8 cellular contexts compared by ENCODE assay signal in the genomic region with DNA sequence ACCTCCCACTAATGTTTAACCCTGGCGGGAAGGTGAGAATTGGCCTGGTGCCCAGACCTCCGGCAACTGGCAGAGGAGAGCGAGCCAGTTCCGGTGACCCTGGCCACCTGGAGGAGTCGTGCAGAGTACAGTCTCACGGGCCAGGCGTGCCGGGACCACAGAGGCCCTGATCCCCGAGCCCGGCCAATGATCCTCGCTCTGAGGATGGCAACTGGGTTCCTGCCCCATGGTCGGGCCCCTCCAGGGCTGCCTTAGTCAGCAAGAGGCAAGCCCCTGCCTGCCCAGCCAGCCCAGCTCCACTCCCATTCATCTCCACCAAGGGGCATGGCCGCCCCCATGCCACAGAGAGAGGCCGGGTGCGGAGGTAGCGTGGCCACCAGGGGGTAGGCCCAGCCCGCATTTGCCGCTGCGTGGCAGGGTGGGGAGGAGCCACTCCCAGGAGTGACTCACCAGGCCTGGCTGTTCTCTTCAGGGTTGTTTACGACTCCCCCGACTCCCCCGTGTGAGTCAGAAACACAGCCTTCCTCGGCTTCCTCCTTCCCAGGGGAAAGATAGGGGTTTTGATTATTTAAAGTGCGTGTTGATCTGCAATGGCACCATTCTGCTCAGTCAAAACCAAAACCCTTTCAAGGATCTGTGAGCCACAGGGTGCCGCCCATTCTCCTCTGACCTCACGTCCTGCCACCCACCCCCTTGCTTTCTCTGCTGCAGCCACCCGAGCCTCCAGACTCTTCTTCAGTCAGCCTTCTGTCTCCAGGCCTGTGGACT. TPM values are rescaled to one million over a fixed set of nuclear protein-coding genes. Genes with fewer than 3 reads are reported as not detected.
DNase-seq lines count a peak whose midpoint lies in the region; ATAC-seq and TF ChIP-seq lines count a peak whose summit lies in the region.

A gene with protein sequence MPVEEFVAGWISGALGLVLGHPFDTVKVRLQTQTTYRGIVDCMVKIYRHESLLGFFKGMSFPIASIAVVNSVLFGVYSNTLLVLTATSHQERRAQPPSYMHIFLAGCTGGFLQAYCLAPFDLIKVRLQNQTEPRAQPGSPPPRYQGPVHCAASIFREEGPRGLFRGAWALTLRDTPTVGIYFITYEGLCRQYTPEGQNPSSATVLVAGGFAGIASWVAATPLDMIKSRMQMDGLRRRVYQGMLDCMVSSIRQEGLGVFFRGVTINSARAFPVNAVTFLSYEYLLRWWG (minus strand): TSS at position 611 of the 768 bp plus-strand sequence. CDS start 695 bp downstream, outside the sequence.

- no peaks in the 10 kb centered on the region for H3K27me3 ChIP-seq in GM23248 (replicated peaks; ENCODE audit: insufficient read depth)
- no peaks in the 10 kb centered on the region for H3K27me3 ChIP-seq in Peyer's patch
- no peaks in the 10 kb centered on the region for H3K27me3 ChIP-seq in esophagus squamous epithelium

- H3K4me1 ChIP-seq in GM23248 (ENCODE audit: insufficient read depth): peaks cover 30% of the 10 kb centered on the region
- peaks cover 12 to 77% (median 21%) of the 10 kb centered on the region in 4 donors for H3K4me1 ChIP-seq in Peyer's patch
- H3K4me1 ChIP-seq in esophagus squamous epithelium: peaks cover 34 to 83% (median 59%) of the 10 kb centered on the region in 3 donors

- no peaks in the 10 kb centered on the region for H3K9me3 ChIP-seq in GM23248 (ENCODE audit: low read depth)
- H3K9me3 ChIP-seq in KOPT-K1 (ENCODE audit: insufficient read depth, low read length, poor library complexity, severe bottlenecking): no peaks in the 10 kb centered on the region
- H3K9me3 ChIP-seq in Peyer's patch: no peaks in the 10 kb centered on the region
- no peaks in the 10 kb centered on the region for H3K9me3 ChIP-seq in esophagus squamous epithelium

- peak within 1 kb of the TSS; percentile 99 for H3K27ac ChIP-seq in GM23248
- peak within 1 kb of the TSS; percentile 82 for H3K27ac ChIP-seq in KOPT-K1 (ENCODE audit: low read depth, low read length, poor library complexity, severe bottlenecking)
- H3K27ac ChIP-seq in Peyer's patch: peak within 1 kb of the TSS; percentile 97 to 99 (median 98)
- H3K27ac ChIP-seq in esophagus squamous epithelium: peak within 1 kb of the TSS; percentile 95 to 99 (median 98)

- no peaks in the 10 kb centered on the region for H3K9me3 Mint-ChIP-seq in activated T-cell treated with anti-CD3 and anti-CD28 coated beads, Interleukin-2, amount 50 U/mL, for 4 hours
- no peaks in the 10 kb centered on the region for H3K9me3 Mint-ChIP-seq in natural killer cell

- TF ChIP-seq CTCF in Peyer's patch (IDR thresholded peaks at IDR 0.05): peak; percentile 77 to 99 (median 97)
- TF ChIP-seq CTCF in esophagus squamous epithelium (IDR thresholded peaks at IDR 0.05): peak; percentile 73 to 98 (median 96)
- peak; percentile 83 for TF ChIP-seq CTCF in natural killer cell (IDR thresholded peaks at IDR 0.05)

- no peaks in the 10 kb centered on the region for H3K36me3 Mint-ChIP-seq in activated T-cell treated with anti-CD3 and anti-CD28 coated beads, Interleukin-2, amount 50 U/mL, for 4 hours (ENCODE audit: insufficient read depth)
- no peaks in the 10 kb centered on the region for H3K36me3 Mint-ChIP-seq in natural killer cell

- H3K4me2 ChIP-seq in GM23248 (ENCODE audit: unreplicated experiment): peak within 1 kb of the TSS; percentile 88

- H3K4me3 ChIP-seq in GM23248 (peak within 1 kb of the TSS; percentile 67), Peyer's patch (peak within 1 kb of the TSS; percentile 40 to 62 (median 52)), esophagus squamous epithelium (peak within 1 kb of the TSS; percentile 23 to 68 (median 46))

- in situ Hi-C loops in GM23248 (cut with MboI): no loop called here

- H4K20me1 ChIP-seq in GM23248 (ENCODE audit: insufficient read depth): no peaks in the 10 kb centered on the region

- intact Hi-C loops in esophagus squamous epithelium (cut with DNase I) (loop anchor here (5.0 kb wide), 1 partner anchor 35 kb away; no protein-coding TSS in a partner anchor), natural killer cell (cut with micrococcal nuclease) (loop anchor here (1.0 kb wide), 4 partner anchors 34 to 128 kb away; no protein-coding TSS in a partner anchor)

- no peaks in the 10 kb centered on the region for H3K9me2 ChIP-seq in GM23248 (ENCODE audit: insufficient read depth)

- TF ChIP-seq POLR2A in Peyer's patch (IDR thresholded peaks at IDR 0.05): peak; percentile 17 to 73
- peak in 3 of 4 donors; percentile 38 to 76 (median 59) for TF ChIP-seq POLR2A in esophagus squamous epithelium (IDR thresholded peaks at IDR 0.05)

- peak; percentile 89 to 90 for ATAC-seq in activated T-cell treated with anti-CD3 and anti-CD28 coated beads, Interleukin-2, amount 50 U/mL, for 4 hours
- ATAC-seq in natural killer cell: peak; percentile 75 to 89 (median 79)

- peaks cover 28% of the 10 kb centered on the region for H3F3A ChIP-seq in GM23248 (ENCODE audit: insufficient read depth)

- peak within 1 kb of the TSS; percentile 85 for H3K4me3 Mint-ChIP-seq in activated T-cell treated with anti-CD3 and anti-CD28 coated beads, Interleukin-2, amount 50 U/mL, for 4 hours
- peak within 1 kb of the TSS; percentile 89 for H3K4me3 Mint-ChIP-seq in natural killer cell

- peaks cover 34% of the 10 kb centered on the region for H3K79me2 ChIP-seq in GM23248 (ENCODE audit: insufficient read depth)

- H3K4me1 Mint-ChIP-seq in activated T-cell treated with anti-CD3 and anti-CD28 coated beads, Interleukin-2, amount 50 U/mL, for 4 hours (ENCODE audit: low read depth): peaks cover 49% of the 10 kb centered on the region
- peaks cover 39 to 56% of the 10 kb centered on the region in 2 donors for H3K4me1 Mint-ChIP-seq in natural killer cell

- DNase-seq in EL (peak; percentile 99), GM23248 (peak; percentile 99), Peyer's patch (peak; percentile 89 to 96 (median 94)), esophagus squamous epithelium (lab: John Stamatoyannopoulos, UW) (peak; percentile 68), natural killer cell (peak; percentile 90)
- peak; percentile 93 for DNase-seq in activated T-cell treated with anti-CD3 and anti-CD28 coated beads, Interleukin-2, amount 50 U/mL, for 4 hours
- peak; percentile 85 to 98 (median 88) for DNase-seq in stimulated activated naive CD4-positive, alpha-beta T cell (lab: John Stamatoyannopoulos, UW)

- H2AFZ ChIP-seq in GM23248: peak within 1 kb of the TSS; percentile 50

- peak within 1 kb of the TSS; percentile 99 for H3K27ac Mint-ChIP-seq in natural killer cell

- peak within 1 kb of the TSS; percentile 94 for H3K9ac ChIP-seq in GM23248

- no peaks in the 10 kb centered on the region for H3K36me3 ChIP-seq in GM23248 (ENCODE audit: low read depth)
- H3K36me3 ChIP-seq in KOPT-K1 (ENCODE audit: insufficient read depth, low read length): no peaks in the 10 kb centered on the region
- no peaks in the 10 kb centered on the region for H3K36me3 ChIP-seq in Peyer's patch
- H3K36me3 ChIP-seq in esophagus squamous epithelium: no peaks in the 10 kb centered on the region

- 1 to 2% methylated on average over 26 to 27 of the region's 27 CpGs for WGBS in GM23248 (ENCODE audit: low coverage in 1 of 2, low lambda C conversion rate in 2 of 2, missing lambda C conversion rate in 2 of 2), 2 experiments
- 0% methylated on average over 8 of the region's 27 CpGs for WGBS in esophagus squamous epithelium, 2 donors

- no peaks in the 10 kb centered on the region for H3K27me3 Mint-ChIP-seq in activated T-cell treated with anti-CD3 and anti-CD28 coated beads, Interleukin-2, amount 50 U/mL, for 4 hours (ENCODE audit: low read depth)
- no peaks in the 10 kb centered on the region for H3K27me3 Mint-ChIP-seq in natural killer cell (ENCODE audit: low read depth in 2 of 2)

RNA-seq across cellular contexts. Expression of the gene that starts here (rescaled TPM):
- 3.6 and 6.4 TPM in 2 replicates for total RNA-seq in GM23248 (2014; rRNA removed; shearing (Covaris generic))
- polyA plus RNA-seq in GM23248 (2016; fragmentation: Nextera tagmentation; extraction: Ambion mirVana): 3.7 and 3.9 TPM in 2 replicates
- total RNA-seq in Peyer's patch (10 to 100 TPM; 23.3 to 50.6 (median 40.2) TPM), esophagus squamous epithelium (1 to 10 TPM; 1.9 to 7.7 (median 4.0) TPM), natural killer cell (10 to 100 TPM; 50.9 to 61.1 (median 61.0) TPM)
- total RNA-seq in activated T-cell treated with anti-CD3 and anti-CD28 coated beads, Interleukin-2, amount 50 U/mL, for 4 hours: 10 to 100 TPM in 1 of 3 donors, 1 to 10 TPM in 2; 7.0 to 11.1 (median 9.5) TPM

Comparison
In these comparisons a context has a peak if more than half of its experiments do, and no peak if none do; other contexts are left out.
1. Peak in every context shown above with its lines: DNase-seq, ATAC-seq, H3K4me3 ChIP-seq and H3K27ac ChIP-seq.